In the genomic region with DNA sequence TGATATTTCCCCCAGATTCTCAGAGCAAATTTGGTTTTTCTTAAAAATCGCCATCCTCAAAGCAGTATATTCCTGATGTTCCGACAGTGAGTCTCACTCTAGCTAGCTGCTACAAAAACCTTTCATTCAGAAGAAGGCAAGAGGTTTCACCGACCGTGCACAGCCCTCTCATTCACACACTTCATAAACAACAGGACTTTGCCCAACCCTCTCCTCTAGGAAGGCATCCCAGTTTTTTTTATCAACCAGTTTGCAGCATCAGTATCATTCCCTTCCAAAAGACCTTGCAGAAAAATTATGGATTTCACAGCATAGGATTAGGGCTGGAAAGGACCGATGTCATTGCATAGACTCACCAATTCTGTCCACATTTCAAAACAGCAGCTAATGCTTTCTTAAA, we compare ENCODE assay signal across 21 cellular contexts. TPM values are rescaled to one million over a fixed set of nuclear protein-coding genes. Genes with fewer than 3 reads are reported as not detected.
DNase-seq lines count a peak whose midpoint lies in the region; TF ChIP-seq lines count a peak whose summit lies in the region.
"Had no signal": no experiment of that assay in that cellular context is flagged by ENCODE, and none has a peak within 500 bp of the region (broad histone marks: within the 10 kb centered on the region; RNA-seq: fewer than 3 reads in every experiment).

No MANE protein-coding gene starts in this region.

- H3F3A ChIP-seq in GM23248 (ENCODE audit: insufficient read depth), result no peaks in the 10 kb centered on the region

- H3K27ac ChIP-seq in cingulate gyrus (ENCODE audit: low read depth, low read length) (peak overlapping the region; percentile 49), parathyroid adenoma (peak overlapping the region; percentile 27), GM23248 (no peak overlapping the region)
- H3K27ac ChIP-seq: brain microvascular endothelial cell, C4-2B, esophagus squamous epithelium, HL-60, SK-N-MC had no signal

- H3K4me1 ChIP-seq in parathyroid adenoma (peaks cover 3% of the 10 kb centered on the region), GM23248 (ENCODE audit: insufficient read depth) (no peaks in the 10 kb centered on the region)

- no peaks in the 10 kb centered on the region for H4K20me1 ChIP-seq in GM23248 (ENCODE audit: insufficient read depth)

- H3K79me2 ChIP-seq in parathyroid adenoma (no peaks in the 10 kb centered on the region), GM23248 (ENCODE audit: insufficient read depth) (no peaks in the 10 kb centered on the region)

- H2AFZ ChIP-seq in parathyroid adenoma, result peak overlapping the region; percentile 81
- no peak overlapping the region for H2AFZ ChIP-seq in GM23248

- H3K36me3 ChIP-seq in parathyroid adenoma (ENCODE audit: control insufficient read depth, insufficient read depth, low read length) (no peaks in the 10 kb centered on the region), GM23248 (ENCODE audit: low read depth) (no peaks in the 10 kb centered on the region)
- H3K36me3 ChIP-seq: brain microvascular endothelial cell, esophagus squamous epithelium had no signal

- DNase-seq in NCI-H2107 treated with DMSO at 0.1 percent for 48 hours (lab: John Stamatoyannopoulos, UW; ENCODE audit: unreplicated experiment) (peak; percentile 40), NCI-H2107 (lab: John Stamatoyannopoulos, UW) (no peak), NCI-H2171 (lab: John Stamatoyannopoulos, UW) (peak; percentile 10), COLO668 (lab: John Stamatoyannopoulos, UW; ENCODE audit: unreplicated experiment) (no peak), HuH-7.5 (ENCODE audit: low spot score) (no peak), GM23248 (no peak)
- DNase-seq: activated CD4-positive, alpha-beta T cell treated with anti-CD3 and anti-CD28 coated beads for 1 hour; esophagus squamous epithelium had no signal

- H3K4me3 ChIP-seq in parathyroid adenoma (ENCODE audit: low read depth, low read length) (no peak overlapping the region), GM23248 (no peak overlapping the region)
- H3K4me3 ChIP-seq: K562, SK-N-MC had no signal

- H3K27me3 ChIP-seq in parathyroid adenoma (ENCODE audit: control insufficient read depth, insufficient read depth, low read length), result no peaks in the 10 kb centered on the region
- H3K27me3 ChIP-seq in GM23248 (replicated peaks; ENCODE audit: insufficient read depth), result no peaks in the 10 kb centered on the region
- H3K27me3 ChIP-seq: brain microvascular endothelial cell had no signal

- H3K9me3 ChIP-seq in parathyroid adenoma (ENCODE audit: control insufficient read depth, low read length) (no peaks in the 10 kb centered on the region), GM23248 (ENCODE audit: low read depth) (no peaks in the 10 kb centered on the region)
- H3K9me3 ChIP-seq: esophagus squamous epithelium had no signal

- H3K9ac ChIP-seq in parathyroid adenoma (no peak overlapping the region), GM23248 (no peak overlapping the region)

- H3K4me2 ChIP-seq in parathyroid adenoma (ENCODE audit: low read length), result no peak overlapping the region
- H3K4me2 ChIP-seq in GM23248 (ENCODE audit: unreplicated experiment), result no peak overlapping the region

- no peak for TF ChIP-seq CTCF in parathyroid adenoma (IDR thresholded peaks at IDR 0.05)

- WGBS in GM23248 (ENCODE audit: low coverage in 1 of 2, low lambda C conversion rate in 2 of 2, missing lambda C conversion rate in 2 of 2), 2 experiments, result 60 to 63% methylated on average over 5 of the region's 5 CpGs

- in situ Hi-C loops in GM23248 (cut with MboI), result no loop called here

- H3K9me2 ChIP-seq in GM23248 (ENCODE audit: insufficient read depth), result no peaks in the 10 kb centered on the region

RNA-seq across cellular contexts. Expression of a gene that starts 0.7 kb away (rescaled TPM):
- total RNA-seq in GM23248 (2014; rRNA removed; shearing (Covaris generic)), result not detected in 2 replicates
- not detected in 2 replicates for polyA plus RNA-seq in GM23248 (2016; fragmentation: Nextera tagmentation; extraction: Ambion mirVana)
- total RNA-seq: A673; activated T-helper 1 cell treated with anti-CD3 and anti-CD28 coated beads, Interleukin-12 subunit alpha, Interleukin-12 subunit beta, Interleukin-2, Interleukin-4 antibody, amounts not matched to agents 30 ng/mL and 10 ng/mL and 1 ng/mL, durations not matched to agents 14 hours and 24 hours and 36 hours; Daoy; dermis blood vessel endothelial cell; esophagus squamous epithelium; glomerular endothelial cell; osteocyte had no signal

RNA-seq across cellular contexts. Expression of a gene that starts 32.2 kb away (rescaled TPM):
- total RNA-seq in GM23248 (2014; rRNA removed; shearing (Covaris generic)), result 7.5 and 8.5 TPM in 2 replicates
- polyA plus RNA-seq in GM23248 (2016; fragmentation: Nextera tagmentation; extraction: Ambion mirVana), result 6.5 and 7.0 TPM in 2 replicates

Comparison
In these comparisons a context has a peak if more than half of its experiments do, and no peak if none do; other contexts are left out.
1. DNase-seq: peak in NCI-H2107 treated with DMSO at 0.1 percent for 48 hours (single experiment) and NCI-H2171 (single experiment); none in NCI-H2107 (single experiment), COLO668 (single experiment), HuH-7.5 (single experiment) and GM23248 (single experiment).